ENCODE assay signal across 13 cellular contexts in genomic region chr12:90280033-90280432, GRCh38.
DNase-seq lines count a peak whose midpoint lies in the region; ATAC-seq lines count a peak whose summit lies in the region.
"Had no signal": no experiment of that assay in that cellular context is flagged by ENCODE, and none has a peak within 500 bp of the region (broad histone marks: within the 10 kb centered on the region; RNA-seq: fewer than 3 reads in every experiment).

No MANE protein-coding gene starts in this region.

- no peak overlapping the region for H3K4me3 Mint-ChIP-seq in activated naive CD8-positive, alpha-beta T cell treated with anti-CD3 and anti-CD28 coated beads, Interleukin-2, amount 50 U/mL, for 24 hours
- H3K4me3 Mint-ChIP-seq in memory B cell: no peak overlapping the region

- H3K9me3 Mint-ChIP-seq in activated naive CD8-positive, alpha-beta T cell treated with anti-CD3 and anti-CD28 coated beads, Interleukin-2, amount 50 U/mL, for 24 hours: peaks cover 30% of the 10 kb centered on the region
- peaks cover 14% of the 10 kb centered on the region for H3K9me3 Mint-ChIP-seq in memory B cell

- peaks cover 13% of the 10 kb centered on the region for H3K36me3 Mint-ChIP-seq in activated naive CD8-positive, alpha-beta T cell treated with anti-CD3 and anti-CD28 coated beads, Interleukin-2, amount 50 U/mL, for 24 hours (ENCODE audit: low read depth)
- H3K36me3 Mint-ChIP-seq in memory B cell: peaks cover 3% of the 10 kb centered on the region

- no peak for DNase-seq in activated naive CD8-positive, alpha-beta T cell treated with anti-CD3 and anti-CD28 coated beads, Interleukin-2, amount 50 U/mL, for 24 hours
- DNase-seq in memory B cell (ENCODE audit: low spot score in 2 of 2) (no peak), NCI-H510A (lab: John Stamatoyannopoulos, UW) (no peak), NCI-H2171 (lab: John Stamatoyannopoulos, UW) (no peak), NCI-H2107 treated with DMSO at 0.1 percent for 48 hours (lab: John Stamatoyannopoulos, UW; ENCODE audit: unreplicated experiment) (no peak)
- no peak for DNase-seq in stimulated activated CD4-positive, alpha-beta T cell treated with anti-CD3 and anti-CD28 coated beads, Interleukin-1b, Interleukin-23, amount 100 ng/mL, for 48 hours
- DNase-seq: NCI-H446 treated with DMSO at 0.1 percent for 48 hours; RPMI8226; stimulated activated CD4-positive, alpha-beta T cell treated with anti-CD3 and anti-CD28 coated beads, Interleukin-4, amount 100 ng/mL, for 1 hour; substantia nigra had no signal

- ATAC-seq in GM18870 (IDR thresholded peaks at IDR 0.05; ENCODE audit: unreplicated experiment): peak; percentile 30
- ATAC-seq in HG02885 (IDR thresholded peaks at IDR 0.05; ENCODE audit: poor library complexity, unreplicated experiment): peak; percentile 7
- peak; percentile 80 for ATAC-seq in activated naive CD8-positive, alpha-beta T cell treated with anti-CD3 and anti-CD28 coated beads, Interleukin-2, amount 50 U/mL, for 24 hours
- no peak for ATAC-seq in memory B cell (ENCODE audit: low read depth)
- ATAC-seq: HCT116 had no signal

- H3K4me1 Mint-ChIP-seq in activated naive CD8-positive, alpha-beta T cell treated with anti-CD3 and anti-CD28 coated beads, Interleukin-2, amount 50 U/mL, for 24 hours: peaks cover 32% of the 10 kb centered on the region
- H3K4me1 Mint-ChIP-seq in memory B cell: peaks cover 7% of the 10 kb centered on the region

- peaks cover 10% of the 10 kb centered on the region for H3K27me3 Mint-ChIP-seq in activated naive CD8-positive, alpha-beta T cell treated with anti-CD3 and anti-CD28 coated beads, Interleukin-2, amount 50 U/mL, for 24 hours
- H3K27me3 Mint-ChIP-seq in memory B cell: no peaks in the 10 kb centered on the region

- H3K27ac Mint-ChIP-seq in activated naive CD8-positive, alpha-beta T cell treated with anti-CD3 and anti-CD28 coated beads, Interleukin-2, amount 50 U/mL, for 24 hours: peak overlapping the region; percentile 50
- peak overlapping the region; percentile 10 for H3K27ac Mint-ChIP-seq in memory B cell
